ENCODE assay signal across 19 cellular contexts in the genomic region with DNA sequence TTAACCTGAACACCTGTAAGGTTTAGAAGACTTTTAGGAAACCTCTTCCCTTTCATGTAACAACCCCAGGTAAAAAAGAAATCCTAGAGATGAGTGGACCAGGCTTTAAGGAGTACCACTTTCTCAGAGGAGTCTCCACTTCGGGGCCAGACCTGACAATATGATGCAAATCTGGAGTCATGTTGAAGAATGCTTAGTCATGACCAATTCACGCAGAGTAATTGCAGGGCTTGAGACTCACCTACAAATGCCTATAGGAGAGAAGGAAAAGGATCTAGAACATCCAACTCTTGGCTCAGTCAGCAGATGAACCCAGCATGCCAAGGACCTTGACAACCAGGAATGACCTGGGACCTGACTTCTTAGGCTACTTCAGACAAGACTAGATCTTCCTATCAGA. TPM values are rescaled to one million over a fixed set of nuclear protein-coding genes. Genes with fewer than 3 reads are reported as not detected.
DNase-seq lines count a peak whose midpoint lies in the region; ATAC-seq and TF ChIP-seq lines count a peak whose summit lies in the region.
"Had no signal": no experiment of that assay in that cellular context is flagged by ENCODE, and none has a peak within 500 bp of the region (broad histone marks: within the 10 kb centered on the region; RNA-seq: fewer than 3 reads in every experiment).

No MANE protein-coding gene starts in this region.

- no peaks in the 10 kb centered on the region for H3K9me3 Mint-ChIP-seq in activated T-cell treated with anti-CD3 and anti-CD28 coated beads, Interleukin-2, amount 50 U/mL, for 72 hours
- H3K9me3 Mint-ChIP-seq in activated CD8-positive, alpha-beta T cell treated with anti-CD3 and anti-CD28 coated beads for 36 hours, result no peaks in the 10 kb centered on the region
- H3K9me3 Mint-ChIP-seq in memory B cell, result no peaks in the 10 kb centered on the region
- no peaks in the 10 kb centered on the region for H3K9me3 Mint-ChIP-seq in natural killer cell treated with Interleukin-12 subunit alpha and Interleukin-12 subunit beta and Interleukin-15 and Interleukin-18, amount 100 ng/mL, for 72 hours
- H3K9me3 Mint-ChIP-seq: CD14-positive monocyte, HFFc6 had no signal

- peak overlapping the region; percentile 43 for H3K27ac Mint-ChIP-seq in activated T-cell treated with anti-CD3 and anti-CD28 coated beads, Interleukin-2, amount 50 U/mL, for 72 hours
- peak overlapping the region; percentile 3 for H3K27ac Mint-ChIP-seq in activated CD8-positive, alpha-beta T cell treated with anti-CD3 and anti-CD28 coated beads for 36 hours
- H3K27ac Mint-ChIP-seq in memory B cell, result peak overlapping the region; percentile 38
- H3K27ac Mint-ChIP-seq in natural killer cell treated with Interleukin-12 subunit alpha and Interleukin-12 subunit beta and Interleukin-15 and Interleukin-18, amount 100 ng/mL, for 72 hours, result no peak overlapping the region
- H3K27ac Mint-ChIP-seq: HFFc6 had no signal

- peaks cover 22% of the 10 kb centered on the region for H3K4me1 Mint-ChIP-seq in activated T-cell treated with anti-CD3 and anti-CD28 coated beads, Interleukin-2, amount 50 U/mL, for 72 hours (ENCODE audit: low read depth)
- H3K4me1 Mint-ChIP-seq in activated CD8-positive, alpha-beta T cell treated with anti-CD3 and anti-CD28 coated beads for 36 hours (ENCODE audit: low read depth), result peaks cover 20% of the 10 kb centered on the region
- peaks cover 3% of the 10 kb centered on the region for H3K4me1 Mint-ChIP-seq in memory B cell
- H3K4me1 Mint-ChIP-seq in natural killer cell treated with Interleukin-12 subunit alpha and Interleukin-12 subunit beta and Interleukin-15 and Interleukin-18, amount 100 ng/mL, for 72 hours (ENCODE audit: low read depth in 2 of 2), result peaks cover 23% of the 10 kb centered on the region in 2 donors
- H3K4me1 Mint-ChIP-seq: CD14-positive monocyte had no signal

- no peak for ATAC-seq in activated T-cell treated with anti-CD3 and anti-CD28 coated beads, Interleukin-2, amount 50 U/mL, for 72 hours (replicated peaks in 1 of 2)
- no peak for ATAC-seq in activated CD8-positive, alpha-beta T cell treated with anti-CD3 and anti-CD28 coated beads for 36 hours
- ATAC-seq in memory B cell (ENCODE audit: low read depth), result no peak
- no peak for ATAC-seq in GM21717 (IDR thresholded peaks at IDR 0.05; ENCODE audit: unreplicated experiment)
- ATAC-seq in natural killer cell treated with Interleukin-12 subunit alpha and Interleukin-12 subunit beta and Interleukin-15 and Interleukin-18, amount 100 ng/mL, for 72 hours, result no peak
- ATAC-seq: HepG2 had no signal

- H3K4me1 ChIP-seq in KMS-11 (ENCODE audit: low read depth, poor library complexity, severe bottlenecking), result peaks cover 56% of the 10 kb centered on the region
- H3K4me1 ChIP-seq: Peyer's patch had no signal

- H3K36me3 ChIP-seq in KMS-11 (ENCODE audit: insufficient read depth), result no peaks in the 10 kb centered on the region

- peak overlapping the region; percentile 7; the same call in 1 of the 2 replicates for H3K27ac ChIP-seq in KMS-11
- H3K27ac ChIP-seq: Peyer's patch had no signal

- no peaks in the 10 kb centered on the region for H4K20me1 ChIP-seq in KMS-11 (ENCODE audit: insufficient read depth)

- DNase-seq in activated T-cell treated with anti-CD3 and anti-CD28 coated beads, Interleukin-2, amount 50 U/mL, for 72 hours, result no peak
- no peak for DNase-seq in activated T-cell treated with anti-CD3 and anti-CD28 coated beads, Interleukin-2, amount 50 U/mL, for 48 hours
- no peak for DNase-seq in activated CD8-positive, alpha-beta T cell treated with anti-CD3 and anti-CD28 coated beads for 36 hours
- DNase-seq in memory B cell (ENCODE audit: low spot score in 2 of 2), result no peak
- DNase-seq in natural killer cell treated with Interleukin-12 subunit alpha and Interleukin-12 subunit beta and Interleukin-15 and Interleukin-18, amount 100 ng/mL, for 72 hours (ENCODE audit: low spot score), result no peak
- DNase-seq: EL, HFFc6, Karpas-422, NCI-H1105, NCI-H1694 treated with DMSO at 0.1 percent for 48 hours, NCI-H2107, NCI-H2227 treated with DMSO at 0.1 percent for 48 hours, NCI-H524 treated with DMSO at 0.1 percent for 48 hours, Peyer's patch, Right ventricle myocardium superior had no signal

- no peak for TF ChIP-seq CTCF in KMS-11 (conservative IDR thresholded peaks at IDR 0.05; ENCODE audit: low read depth, low read length)
- no peak for TF ChIP-seq CTCF in activated CD8-positive, alpha-beta T cell treated with anti-CD3 and anti-CD28 coated beads for 36 hours (IDR thresholded peaks at IDR 0.05)

- H3K9ac ChIP-seq in KMS-11, result no peak overlapping the region

- H2AFZ ChIP-seq in KMS-11 (ENCODE audit: low read depth), result no peak overlapping the region

- H3K27me3 ChIP-seq in KMS-11 (ENCODE audit: insufficient read depth, low read depth), result no peaks in the 10 kb centered on the region
- H3K27me3 ChIP-seq: Peyer's patch had no signal

- H3K4me2 ChIP-seq in KMS-11, result no peak overlapping the region; the same call in 1 of the 2 replicates

- no peak overlapping the region for H3K4me3 ChIP-seq in KMS-11 (IDR thresholded peaks at IDR 0.05; ENCODE audit: insufficient read depth, low read depth, low read length)
- H3K4me3 ChIP-seq: Peyer's patch had no signal

- no peaks in the 10 kb centered on the region for H3K79me2 ChIP-seq in KMS-11 (ENCODE audit: insufficient read depth, low read depth)

- H3K36me3 Mint-ChIP-seq in activated T-cell treated with anti-CD3 and anti-CD28 coated beads, Interleukin-2, amount 50 U/mL, for 72 hours (ENCODE audit: insufficient read depth in 2 of 2), result peaks cover 17 to 28% of the 10 kb centered on the region in 2 donors
- H3K36me3 Mint-ChIP-seq in activated CD8-positive, alpha-beta T cell treated with anti-CD3 and anti-CD28 coated beads for 36 hours (ENCODE audit: low read depth), result peaks cover 58% of the 10 kb centered on the region
- H3K36me3 Mint-ChIP-seq in memory B cell, result peaks cover 43% of the 10 kb centered on the region
- H3K36me3 Mint-ChIP-seq in natural killer cell treated with Interleukin-12 subunit alpha and Interleukin-12 subunit beta and Interleukin-15 and Interleukin-18, amount 100 ng/mL, for 72 hours, result peaks cover 18% of the 10 kb centered on the region

- intact Hi-C loops in activated CD8-positive, alpha-beta T cell treated with anti-CD3 and anti-CD28 coated beads for 36 hours (cut with micrococcal nuclease), result no loop called here

- no peaks in the 10 kb centered on the region for H3K27me3 Mint-ChIP-seq in activated T-cell treated with anti-CD3 and anti-CD28 coated beads, Interleukin-2, amount 50 U/mL, for 72 hours (ENCODE audit: low read depth)
- H3K27me3 Mint-ChIP-seq in activated CD8-positive, alpha-beta T cell treated with anti-CD3 and anti-CD28 coated beads for 36 hours, result no peaks in the 10 kb centered on the region
- no peaks in the 10 kb centered on the region for H3K27me3 Mint-ChIP-seq in memory B cell
- H3K27me3 Mint-ChIP-seq in natural killer cell treated with Interleukin-12 subunit alpha and Interleukin-12 subunit beta and Interleukin-15 and Interleukin-18, amount 100 ng/mL, for 72 hours, result no peaks in the 10 kb centered on the region

- POLR2A ChIA-PET in activated CD8-positive, alpha-beta T cell treated with anti-CD3 and anti-CD28 coated beads for 36 hours (lab: Charles Lee), result no interaction called here

- no peak overlapping the region for H3K4me3 Mint-ChIP-seq in activated T-cell treated with anti-CD3 and anti-CD28 coated beads, Interleukin-2, amount 50 U/mL, for 72 hours
- H3K4me3 Mint-ChIP-seq in activated CD8-positive, alpha-beta T cell treated with anti-CD3 and anti-CD28 coated beads for 36 hours, result no peak overlapping the region
- H3K4me3 Mint-ChIP-seq in memory B cell, result no peak overlapping the region
- H3K4me3 Mint-ChIP-seq in natural killer cell treated with Interleukin-12 subunit alpha and Interleukin-12 subunit beta and Interleukin-15 and Interleukin-18, amount 100 ng/mL, for 72 hours, result no peak overlapping the region
- H3K4me3 Mint-ChIP-seq: CD14-positive monocyte, HFFc6 had no signal

- CTCF ChIA-PET in activated CD8-positive, alpha-beta T cell treated with anti-CD3 and anti-CD28 coated beads for 36 hours (lab: Charles Lee), result no interaction called here

RNA-seq across cellular contexts. Expression of gene KANK1, which starts 54.4 kb away (rescaled TPM):
- 1 to 10 TPM; 6.2 to 6.7 TPM for total RNA-seq in activated T-cell treated with anti-CD3 and anti-CD28 coated beads, Interleukin-2, amount 50 U/mL, for 72 hours
- 1 to 10 TPM; 2.6 to 2.8 TPM for total RNA-seq in activated CD8-positive, alpha-beta T cell treated with anti-CD3 and anti-CD28 coated beads for 36 hours
- total RNA-seq in natural killer cell treated with Interleukin-12 subunit alpha and Interleukin-12 subunit beta and Interleukin-15 and Interleukin-18, amount 100 ng/mL, for 72 hours, result 1 to 10 TPM; 2.5 to 3.5 TPM

Comparison
In these comparisons a context has a peak if more than half of its experiments do, and no peak if none do; other contexts are left out.
1. H3K27ac Mint-ChIP-seq: peak in activated T-cell treated with anti-CD3 and anti-CD28 coated beads, Interleukin-2, amount 50 U/mL, for 72 hours (single experiment), activated CD8-positive, alpha-beta T cell treated with anti-CD3 and anti-CD28 coated beads for 36 hours (single experiment) and memory B cell (single experiment); none in natural killer cell treated with Interleukin-12 subunit alpha and Interleukin-12 subunit beta and Interleukin-15 and Interleukin-18, amount 100 ng/mL, for 72 hours (0 of 2).